1 cellular context compared by ENCODE assay signal in the genomic region with DNA sequence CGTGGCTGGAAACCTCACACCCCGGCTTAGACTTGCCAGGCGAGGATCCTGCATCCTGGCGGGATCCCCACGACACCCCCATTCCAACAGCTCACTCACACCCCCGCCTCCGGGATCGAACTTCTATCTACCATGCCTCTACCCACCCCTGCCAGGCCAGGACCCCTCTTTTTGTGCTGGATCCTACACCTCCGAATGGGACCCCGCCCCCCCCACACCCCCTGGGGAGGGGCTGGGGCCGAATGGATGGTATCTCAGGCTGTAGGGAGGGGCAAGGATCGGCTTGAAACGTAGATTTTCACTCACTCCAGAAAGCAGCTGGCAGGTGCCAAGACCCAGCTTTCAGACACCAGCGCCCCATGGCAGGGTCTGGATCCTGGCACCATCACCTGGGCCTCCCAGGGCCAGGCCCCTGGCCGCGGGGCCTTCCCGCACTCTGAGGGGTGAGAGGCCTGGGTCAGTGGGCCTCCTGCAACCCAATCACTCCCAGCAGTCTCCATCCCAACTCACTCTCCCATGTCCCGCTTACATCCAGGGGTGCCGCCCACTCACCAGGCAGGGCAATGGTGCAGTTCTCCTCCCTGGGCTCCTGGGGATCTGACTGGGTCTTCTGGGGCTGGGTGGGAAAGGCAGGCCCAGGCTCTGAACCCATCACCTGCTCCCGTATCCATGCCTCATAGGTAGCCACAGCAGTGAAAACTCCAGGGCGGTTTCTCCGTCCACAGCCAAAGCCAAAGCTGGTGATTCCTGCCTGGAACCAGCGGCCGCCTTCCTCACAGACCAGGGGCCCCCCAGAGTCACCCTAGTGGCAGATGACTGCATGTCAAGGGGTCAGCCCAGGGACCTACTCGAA.
TF ChIP-seq lines count a peak whose summit lies in the region.

No MANE protein-coding gene starts in this region.

TF ChIP-seq in HepG2, 621 proteins besides CTCF, POLR2A, EP300 and RAD21:
- TF ChIP-seq XRCC5 (optimal IDR thresholded peaks at IDR 0.05; ENCODE audit: low read length) (peak; percentile 37), NFRKB (IDR thresholded peaks at IDR 0.05) (no peak), EED (CRISPR knock-in tag; IDR thresholded peaks at IDR 0.05) (peak; percentile 40; the same call in 1 of the 2 replicates), ATF7-NPFF (CRISPR knock-in tag; IDR thresholded peaks at IDR 0.05; ENCODE audit: low read depth) (0 out of 2 replicates have a peak, but pooled peaks have one; percentile 7), ZNF556 (CRISPR knock-in tag; IDR thresholded peaks at IDR 0.05; ENCODE audit: borderline replicate concordance) (no peak), KDM5B (CRISPR knock-in tag; IDR thresholded peaks at IDR 0.05; ENCODE audit: borderline replicate concordance) (0 out of 2 replicates have a peak, but pooled peaks have one; percentile 13), POLR2AphosphoS2 (IDR thresholded peaks at IDR 0.05; ENCODE audit: low read depth, low read length) (no peak), ZIK1 (CRISPR knock-in tag; IDR thresholded peaks at IDR 0.05; ENCODE audit: borderline replicate concordance, low read depth) (no peak)
- TF ChIP-seq, protein P1, sequence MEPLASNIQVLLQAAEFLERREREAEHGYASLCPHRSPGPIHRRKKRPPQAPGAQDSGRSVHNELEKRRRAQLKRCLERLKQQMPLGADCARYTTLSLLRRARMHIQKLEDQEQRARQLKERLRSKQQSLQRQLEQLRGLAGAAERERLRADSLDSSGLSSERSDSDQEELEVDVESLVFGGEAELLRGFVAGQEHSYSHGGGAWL (CRISPR knock-in tag; IDR thresholded peaks at IDR 0.05): no peak
- TF ChIP-seq, protein P2, sequence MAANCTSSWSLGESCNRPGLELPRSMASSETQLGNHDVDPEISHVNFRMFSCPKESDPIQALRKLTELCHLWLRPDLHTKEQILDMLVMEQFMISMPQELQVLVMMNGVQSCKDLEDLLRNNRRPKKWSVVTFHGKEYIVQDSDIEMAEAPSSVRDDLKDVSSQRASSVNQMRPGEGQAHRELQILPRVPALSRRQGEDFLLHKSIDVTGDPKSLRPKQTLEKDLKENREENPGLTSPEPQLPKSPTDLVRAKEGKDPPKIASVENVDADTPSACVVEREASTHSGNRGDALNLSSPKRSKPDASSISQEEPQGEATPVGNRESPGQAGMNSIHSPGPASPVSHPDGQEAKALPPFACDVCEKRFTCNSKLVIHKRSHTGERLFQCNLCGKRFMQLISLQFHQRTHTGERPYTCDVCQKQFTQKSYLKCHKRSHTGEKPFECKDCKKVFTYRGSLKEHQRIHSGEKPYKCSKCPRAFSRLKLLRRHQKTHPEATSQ (CRISPR knock-in tag; IDR thresholded peaks at IDR 0.05; ENCODE audit: borderline replicate concordance): no peak
- TF ChIP-seq, protein P3, sequence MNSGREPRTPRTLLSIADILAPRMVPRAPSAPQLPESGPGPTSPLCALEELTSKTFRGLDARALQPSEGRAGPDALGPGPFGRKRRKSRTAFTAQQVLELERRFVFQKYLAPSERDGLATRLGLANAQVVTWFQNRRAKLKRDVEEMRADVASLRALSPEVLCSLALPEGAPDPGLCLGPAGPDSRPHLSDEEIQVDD (CRISPR knock-in tag; IDR thresholded peaks at IDR 0.05; ENCODE audit: borderline replicate concordance): peak; percentile 23; the same call in 1 of the 2 replicates
- TF ChIP-seq, protein P4, sequence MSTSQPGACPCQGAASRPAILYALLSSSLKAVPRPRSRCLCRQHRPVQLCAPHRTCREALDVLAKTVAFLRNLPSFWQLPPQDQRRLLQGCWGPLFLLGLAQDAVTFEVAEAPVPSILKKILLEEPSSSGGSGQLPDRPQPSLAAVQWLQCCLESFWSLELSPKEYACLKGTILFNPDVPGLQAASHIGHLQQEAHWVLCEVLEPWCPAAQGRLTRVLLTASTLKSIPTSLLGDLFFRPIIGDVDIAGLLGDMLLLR (CRISPR knock-in tag; IDR thresholded peaks at IDR 0.05): peak; percentile 40; the same call in 1 of the 2 replicates
- TF ChIP-seq, protein P5, sequence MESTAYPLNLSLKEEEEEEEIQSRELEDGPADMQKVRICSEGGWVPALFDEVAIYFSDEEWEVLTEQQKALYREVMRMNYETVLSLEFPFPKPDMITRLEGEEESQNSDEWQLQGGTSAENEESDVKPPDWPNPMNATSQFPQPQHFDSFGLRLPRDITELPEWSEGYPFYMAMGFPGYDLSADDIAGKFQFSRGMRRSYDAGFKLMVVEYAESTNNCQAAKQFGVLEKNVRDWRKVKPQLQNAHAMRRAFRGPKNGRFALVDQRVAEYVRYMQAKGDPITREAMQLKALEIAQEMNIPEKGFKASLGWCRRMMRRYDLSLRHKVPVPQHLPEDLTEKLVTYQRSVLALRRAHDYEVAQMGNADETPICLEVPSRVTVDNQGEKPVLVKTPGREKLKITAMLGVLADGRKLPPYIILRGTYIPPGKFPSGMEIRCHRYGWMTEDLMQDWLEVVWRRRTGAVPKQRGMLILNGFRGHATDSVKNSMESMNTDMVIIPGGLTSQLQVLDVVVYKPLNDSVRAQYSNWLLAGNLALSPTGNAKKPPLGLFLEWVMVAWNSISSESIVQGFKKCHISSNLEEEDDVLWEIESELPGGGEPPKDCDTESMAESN (CRISPR knock-in tag; conservative IDR thresholded peaks at IDR 0.05): 0 out of 2 replicates have a peak, but pooled peaks have one; percentile 7
- TF ChIP-seq, protein P6, sequence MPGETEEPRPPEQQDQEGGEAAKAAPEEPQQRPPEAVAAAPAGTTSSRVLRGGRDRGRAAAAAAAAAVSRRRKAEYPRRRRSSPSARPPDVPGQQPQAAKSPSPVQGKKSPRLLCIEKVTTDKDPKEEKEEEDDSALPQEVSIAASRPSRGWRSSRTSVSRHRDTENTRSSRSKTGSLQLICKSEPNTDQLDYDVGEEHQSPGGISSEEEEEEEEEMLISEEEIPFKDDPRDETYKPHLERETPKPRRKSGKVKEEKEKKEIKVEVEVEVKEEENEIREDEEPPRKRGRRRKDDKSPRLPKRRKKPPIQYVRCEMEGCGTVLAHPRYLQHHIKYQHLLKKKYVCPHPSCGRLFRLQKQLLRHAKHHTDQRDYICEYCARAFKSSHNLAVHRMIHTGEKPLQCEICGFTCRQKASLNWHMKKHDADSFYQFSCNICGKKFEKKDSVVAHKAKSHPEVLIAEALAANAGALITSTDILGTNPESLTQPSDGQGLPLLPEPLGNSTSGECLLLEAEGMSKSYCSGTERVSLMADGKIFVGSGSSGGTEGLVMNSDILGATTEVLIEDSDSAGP (CRISPR knock-in tag; IDR thresholded peaks at IDR 0.05; ENCODE audit: borderline replicate concordance): peak; percentile 51; the same call in 1 of the 2 replicates
